In genomic region chr14:65412189-65412846, GRCh38 we compare ENCODE assay signal across 8 cellular contexts. TPM values are rescaled to one million over a fixed set of nuclear protein-coding genes. Genes with fewer than 3 reads are reported as not detected.
A peak's percentile ranks its signal among the peaks of the same experiment; 100 is the strongest.
DNase-seq lines count a peak whose midpoint lies in the region; TF ChIP-seq lines count a peak whose summit lies in the region.

Gene FUT8, plus strand, starts transcription at chr14:65412730. Its CDS starts 148,834 bp downstream, at chr14:65561564.

- peak within 1 kb of the TSS; percentile 49 to 96 (median 73) for H3K27ac Mint-ChIP-seq in nephron
- H3K27ac Mint-ChIP-seq in stimulated activated naive CD8-positive, alpha-beta T cell treated with anti-CD3 and anti-CD28 coated beads, Interleukin-15, Interleukin-2, amounts not matched to agents 100 ng/mL and 50 ng/mL, for 24 hours, result peak within 1 kb of the TSS; percentile 99

- H3K36me3 Mint-ChIP-seq in nephron (ENCODE audit: low read depth), result no peaks in the 10 kb centered on the region
- peaks cover 8% of the 10 kb centered on the region for H3K36me3 Mint-ChIP-seq in stimulated activated naive CD8-positive, alpha-beta T cell treated with anti-CD3 and anti-CD28 coated beads, Interleukin-15, Interleukin-2, amounts not matched to agents 100 ng/mL and 50 ng/mL, for 24 hours (ENCODE audit: low read depth)

- H3K36me3 ChIP-seq in HAP-1 (replicated peaks), result no peaks in the 10 kb centered on the region
- no peaks in the 10 kb centered on the region for H3K36me3 ChIP-seq in MG63

- peaks cover 24% of the 10 kb centered on the region for H3K4me1 ChIP-seq in HAP-1

- in situ Hi-C loops in HAP-1 (cut with MboI; ENCODE audit: low sequenced_read_pairs), result loop anchor here (10.0 kb wide), 2 partner anchors 542 to 662 kb away; no protein-coding TSS in a partner anchor

- no peaks in the 10 kb centered on the region for H3K27me3 ChIP-seq in HAP-1 (ENCODE audit: low read depth)
- H3K27me3 ChIP-seq in MG63, result no peaks in the 10 kb centered on the region

- no peaks in the 10 kb centered on the region for H3K9me3 ChIP-seq in HAP-1
- no peaks in the 10 kb centered on the region for H3K9me3 ChIP-seq in MG63

- no peaks in the 10 kb centered on the region for H3K9me3 Mint-ChIP-seq in nephron
- no peaks in the 10 kb centered on the region for H3K9me3 Mint-ChIP-seq in stimulated activated naive CD8-positive, alpha-beta T cell treated with anti-CD3 and anti-CD28 coated beads, Interleukin-15, Interleukin-2, amounts not matched to agents 100 ng/mL and 50 ng/mL, for 24 hours

- DNase-seq in GF-D8 (lab: John Stamatoyannopoulos, UW) (peak; percentile 53), HAP-1 (ENCODE audit: low spot score in 2 of 2) (peak; percentile 92 to 97), MG63 (peak; percentile 91), SHP77 treated with DMSO at 0.1 percent for 48 hours (lab: John Stamatoyannopoulos, UW) (peak; percentile 74), fibroblast of the aortic adventitia (ENCODE audit: low read depth) (peak; percentile 97)
- peak; percentile 98 for DNase-seq in activated effector memory CD4-positive, alpha-beta T cell treated with anti-CD3 and anti-CD28 coated beads, Interleukin-2, amount 50 U/mL, for 16 hours

- peaks cover 11% of the 10 kb centered on the region for H3K4me1 Mint-ChIP-seq in nephron
- peaks cover 57% of the 10 kb centered on the region for H3K4me1 Mint-ChIP-seq in stimulated activated naive CD8-positive, alpha-beta T cell treated with anti-CD3 and anti-CD28 coated beads, Interleukin-15, Interleukin-2, amounts not matched to agents 100 ng/mL and 50 ng/mL, for 24 hours (ENCODE audit: low read depth)

- H3K4me3 Mint-ChIP-seq in nephron, result peak within 1 kb of the TSS; percentile 97 to 98 (median 97)
- peak within 1 kb of the TSS; percentile 99 for H3K4me3 Mint-ChIP-seq in stimulated activated naive CD8-positive, alpha-beta T cell treated with anti-CD3 and anti-CD28 coated beads, Interleukin-15, Interleukin-2, amounts not matched to agents 100 ng/mL and 50 ng/mL, for 24 hours

- TF ChIP-seq CTCF in fibroblast of the aortic adventitia (IDR thresholded peaks at IDR 0.05; ENCODE audit: insufficient read depth, low read length) (peak; percentile 58), nephron (IDR thresholded peaks at IDR 0.05; ENCODE audit: unreplicated experiment in 3 of 3) (peak; percentile 48 to 59 (median 56))

- H3K27me3 Mint-ChIP-seq in nephron (ENCODE audit: low read depth), result peaks cover 3% of the 10 kb centered on the region
- no peaks in the 10 kb centered on the region for H3K27me3 Mint-ChIP-seq in stimulated activated naive CD8-positive, alpha-beta T cell treated with anti-CD3 and anti-CD28 coated beads, Interleukin-15, Interleukin-2, amounts not matched to agents 100 ng/mL and 50 ng/mL, for 24 hours

- H3K4me3 ChIP-seq in HAP-1 (peak within 1 kb of the TSS; percentile 87), MG63 (peak within 1 kb of the TSS; percentile 75), fibroblast of the aortic adventitia (ENCODE audit: low read depth, low read length) (peak within 1 kb of the TSS; percentile 75)

RNA-seq across cellular contexts. Expression of gene FUT8, which starts in this region (rescaled TPM):
- 19.8 and 22.1 TPM in 2 replicates for total RNA-seq in MG63 (2014; rRNA removed; shearing (Covaris generic); ENCODE audit: low replicate concordance)
- 119 and 165 TPM in 2 replicates for total RNA-seq in fibroblast of the aortic adventitia (ENCODE audit: low replicate concordance)

Comparison
In these comparisons a context has a peak if more than half of its experiments do, and no peak if none do; other contexts are left out.
1. Peak in every context shown above with its lines: DNase-seq and H3K4me3 ChIP-seq.